Comparison of ENCODE assay signal across 31 cellular contexts in genomic region chr2:239057533-239057932, GRCh38.
"Had no signal": no experiment of that assay in that cellular context is flagged by ENCODE, and none has a peak within 500 bp of the region (broad histone marks: within the 10 kb centered on the region; RNA-seq: fewer than 3 reads in every experiment).

No MANE protein-coding gene starts in this region.

- H3K27me3 Mint-ChIP-seq: activated CD4-positive, alpha-beta memory T cell treated with anti-CD3 and anti-CD28 coated beads, Interleukin-2, amount 10 ng/mL, durations not matched to agents 7 days and 5 days; activated CD4-positive, alpha-beta T cell treated with anti-CD3 and anti-CD28 coated beads, Interleukin-2, amount 10 ng/mL, durations not matched to agents 7 days and 5 days; activated naive CD4-positive, alpha-beta T cell treated with anti-CD3 and anti-CD28 coated beads, Interleukin-2, amount 50 U/mL, for 24 hours; activated naive CD8-positive, alpha-beta T cell treated with anti-CD3 and anti-CD28 coated beads, Interleukin-2, amount 50 U/mL, for 24 hours; activated T-helper 17 cell treated with anti-CD3 and anti-CD28 coated beads, Interleukin-2, amount 50 U/mL, for 72 hours; memory B cell; naive thymus-derived CD4-positive, alpha-beta T cell; stimulated activated naive B cell treated with anti-CD40 and anti-IgM and Interleukin-4, amounts not matched to agents 10 μg/mL and 1 μg/mL and 100 μg/mL, for 72 hours; T-helper 17 cell had no signal

- H3K36me3 ChIP-seq: cardiac muscle cell, prostate gland had no signal

- DNase-seq: activated CD4-positive, alpha-beta memory T cell treated with anti-CD3 and anti-CD28 coated beads, Interleukin-2, amount 10 ng/mL, durations not matched to agents 7 days and 5 days; activated CD4-positive, alpha-beta T cell treated with anti-CD3 and anti-CD28 coated beads, Interleukin-2, amount 10 ng/mL, durations not matched to agents 7 days and 5 days; activated CD4-positive, CD25-positive, alpha-beta regulatory T cell treated with anti-CD3 and anti-CD28 coated beads, Interleukin-2, amount 50 U/mL, for 72 hours; activated CD8-positive, alpha-beta memory T cell treated with anti-CD3 and anti-CD28 coated beads, Interleukin-2, amount 50 U/mL, for 48 hours; activated gamma-delta T cell treated with Interleukin-2 at 50 U/mL for 16 hours; activated naive CD8-positive, alpha-beta T cell treated with anti-CD3 and anti-CD28 coated beads, Interleukin-2, amount 50 U/mL, for 24 hours; activated T-cell treated with anti-CD3 and anti-CD28 coated beads, Interleukin-2, amount 50 U/mL, for 4 hours; cerebellar nuclear complex; cortex of kidney; gastrocnemius medialis; left cardiac atrium; midbrain; naive thymus-derived CD4-positive, alpha-beta T cell; pancreas; retina; stimulated activated CD4-positive, alpha-beta T cell treated with anti-CD3 and anti-CD28 coated beads, Interleukin-15, amount 100 ng/mL, for 24 hours; stimulated activated CD4-positive, alpha-beta T cell treated with anti-CD3 and anti-CD28 coated beads, Interleukin-2, amount 100 ng/mL, for 24 hours; stimulated activated naive B cell treated with anti-CD40 and anti-IgM and Interleukin-4, amounts not matched to agents 10 μg/mL and 1 μg/mL and 100 μg/mL, for 72 hours; stomach; T-helper 17 cell; T1000; thyroid gland; upper lobe of right lung had no signal

- H3K27ac Mint-ChIP-seq: activated CD4-positive, alpha-beta memory T cell treated with anti-CD3 and anti-CD28 coated beads, Interleukin-2, amount 10 ng/mL, durations not matched to agents 7 days and 5 days; activated CD4-positive, alpha-beta T cell treated with anti-CD3 and anti-CD28 coated beads, Interleukin-2, amount 10 ng/mL, durations not matched to agents 7 days and 5 days; activated naive CD4-positive, alpha-beta T cell treated with anti-CD3 and anti-CD28 coated beads, Interleukin-2, amount 50 U/mL, for 24 hours; activated naive CD8-positive, alpha-beta T cell treated with anti-CD3 and anti-CD28 coated beads, Interleukin-2, amount 50 U/mL, for 24 hours; activated T-helper 17 cell treated with anti-CD3 and anti-CD28 coated beads, Interleukin-2, amount 50 U/mL, for 72 hours; memory B cell; naive thymus-derived CD4-positive, alpha-beta T cell; stimulated activated naive B cell treated with anti-CD40 and anti-IgM and Interleukin-4, amounts not matched to agents 10 μg/mL and 1 μg/mL and 100 μg/mL, for 72 hours; T-helper 17 cell had no signal

- H3K4me1 ChIP-seq: gastrocnemius medialis, pancreas, prostate gland, thyroid gland, upper lobe of right lung had no signal

- H3K27me3 ChIP-seq: cardiac muscle cell, gastrocnemius medialis, hepatocyte, pancreas, stomach, thyroid gland, upper lobe of right lung had no signal

- H3K9me3 Mint-ChIP-seq: activated CD4-positive, alpha-beta memory T cell treated with anti-CD3 and anti-CD28 coated beads, Interleukin-2, amount 10 ng/mL, durations not matched to agents 7 days and 5 days; activated CD4-positive, alpha-beta T cell treated with anti-CD3 and anti-CD28 coated beads, Interleukin-2, amount 10 ng/mL, durations not matched to agents 7 days and 5 days; activated naive CD4-positive, alpha-beta T cell treated with anti-CD3 and anti-CD28 coated beads, Interleukin-2, amount 50 U/mL, for 24 hours; activated naive CD8-positive, alpha-beta T cell treated with anti-CD3 and anti-CD28 coated beads, Interleukin-2, amount 50 U/mL, for 24 hours; activated T-cell treated with anti-CD3 and anti-CD28 coated beads, Interleukin-2, amount 50 U/mL, for 4 hours; activated T-helper 17 cell treated with anti-CD3 and anti-CD28 coated beads, Interleukin-2, amount 50 U/mL, for 72 hours; memory B cell; stimulated activated naive B cell treated with anti-CD40 and anti-IgM and Interleukin-4, amounts not matched to agents 10 μg/mL and 1 μg/mL and 100 μg/mL, for 72 hours had no signal

- ATAC-seq: activated naive CD8-positive, alpha-beta T cell treated with anti-CD3 and anti-CD28 coated beads, Interleukin-2, amount 50 U/mL, for 24 hours; activated T-cell treated with anti-CD3 and anti-CD28 coated beads, Interleukin-2, amount 50 U/mL, for 4 hours; activated T-helper 17 cell treated with anti-CD3 and anti-CD28 coated beads, Interleukin-2, amount 50 U/mL, for 72 hours; esophagus mucosa; gastrocnemius medialis; left cardiac atrium; naive thymus-derived CD4-positive, alpha-beta T cell; pancreas; sciatic nerve; stimulated activated naive B cell treated with anti-CD40 and anti-IgM and Interleukin-4, amounts not matched to agents 10 μg/mL and 1 μg/mL and 100 μg/mL, for 72 hours; T-helper 17 cell; upper lobe of right lung had no signal

- H3K4me3 Mint-ChIP-seq: activated CD4-positive, alpha-beta memory T cell treated with anti-CD3 and anti-CD28 coated beads, Interleukin-2, amount 10 ng/mL, durations not matched to agents 7 days and 5 days; activated CD4-positive, alpha-beta T cell treated with anti-CD3 and anti-CD28 coated beads, Interleukin-2, amount 10 ng/mL, durations not matched to agents 7 days and 5 days; activated naive CD4-positive, alpha-beta T cell treated with anti-CD3 and anti-CD28 coated beads, Interleukin-2, amount 50 U/mL, for 24 hours; activated naive CD8-positive, alpha-beta T cell treated with anti-CD3 and anti-CD28 coated beads, Interleukin-2, amount 50 U/mL, for 24 hours; activated T-cell treated with anti-CD3 and anti-CD28 coated beads, Interleukin-2, amount 50 U/mL, for 4 hours; activated T-helper 17 cell treated with anti-CD3 and anti-CD28 coated beads, Interleukin-2, amount 50 U/mL, for 72 hours; memory B cell; naive thymus-derived CD4-positive, alpha-beta T cell; stimulated activated naive B cell treated with anti-CD40 and anti-IgM and Interleukin-4, amounts not matched to agents 10 μg/mL and 1 μg/mL and 100 μg/mL, for 72 hours; T-helper 17 cell had no signal

- H3K4me3 ChIP-seq: cardiac muscle cell, gastrocnemius medialis, hepatocyte, pancreas, prostate gland, stomach, thyroid gland, upper lobe of right lung had no signal

- H3K4me1 Mint-ChIP-seq: activated CD4-positive, alpha-beta T cell treated with anti-CD3 and anti-CD28 coated beads, Interleukin-2, amount 10 ng/mL, durations not matched to agents 7 days and 5 days; activated naive CD4-positive, alpha-beta T cell treated with anti-CD3 and anti-CD28 coated beads, Interleukin-2, amount 50 U/mL, for 24 hours; activated naive CD8-positive, alpha-beta T cell treated with anti-CD3 and anti-CD28 coated beads, Interleukin-2, amount 50 U/mL, for 24 hours; memory B cell; stimulated activated naive B cell treated with anti-CD40 and anti-IgM and Interleukin-4, amounts not matched to agents 10 μg/mL and 1 μg/mL and 100 μg/mL, for 72 hours had no signal

- H3K9me3 ChIP-seq: gastrocnemius medialis, pancreas, prostate gland, thyroid gland, upper lobe of right lung had no signal

- H3K27ac ChIP-seq: cardiac muscle cell, gastrocnemius medialis, hepatocyte, pancreas, prostate gland, stomach, thyroid gland, upper lobe of right lung had no signal
